In the genomic region with DNA sequence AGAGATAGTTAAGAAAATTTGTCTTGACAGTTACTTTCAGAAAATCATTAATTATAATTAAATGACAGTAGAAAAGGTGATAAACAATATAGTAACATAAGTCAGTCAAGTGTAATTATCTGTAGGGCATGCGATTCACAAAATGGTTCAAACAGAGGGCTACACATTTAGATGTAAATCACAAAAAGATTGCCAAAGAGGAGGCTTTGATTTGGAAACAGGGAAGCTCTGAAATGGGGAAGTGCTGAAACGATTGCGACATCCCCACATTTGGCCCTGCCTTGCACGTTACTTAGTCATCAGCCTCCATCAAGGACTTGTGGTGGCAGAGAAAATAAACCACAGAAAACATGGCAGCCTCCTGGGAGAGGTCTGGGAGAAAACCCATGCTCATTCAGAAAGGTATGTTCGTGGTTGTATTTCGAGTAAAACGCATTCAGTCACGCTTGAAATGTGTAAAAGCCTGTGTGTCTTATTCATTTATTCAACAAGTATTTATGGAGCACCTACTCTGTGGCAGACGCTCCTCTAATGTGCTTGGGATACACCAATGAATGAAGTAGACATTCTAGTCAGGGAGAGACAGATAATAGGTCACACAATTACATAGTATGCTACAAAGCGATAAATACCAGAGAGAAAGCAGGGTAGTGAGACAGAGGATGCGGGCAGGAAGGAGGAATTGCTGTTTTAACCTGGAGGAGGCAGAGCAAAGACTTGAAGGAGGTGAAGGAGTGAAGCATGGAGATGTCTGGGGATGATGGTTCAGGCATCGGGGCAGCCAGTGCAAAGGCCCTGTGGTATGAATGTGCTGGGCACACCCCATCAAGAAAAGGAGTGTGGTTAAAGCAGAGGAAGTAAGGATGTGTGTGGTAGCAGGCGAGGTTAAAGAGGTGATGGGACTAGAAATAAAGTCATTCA, we compare ENCODE assay signal across 9 cellular contexts. TPM values are rescaled to one million over a fixed set of nuclear protein-coding genes. Genes with fewer than 3 reads are reported as not detected.
DNase-seq lines count a peak whose midpoint lies in the region; ATAC-seq, FAIRE-seq and TF ChIP-seq lines count a peak whose summit lies in the region.
"Had no signal": no experiment of that assay in that cellular context is flagged by ENCODE, and none has a peak within 500 bp of the region (broad histone marks: within the 10 kb centered on the region; RNA-seq: fewer than 3 reads in every experiment).

No MANE protein-coding gene starts in this region.

- H3K4me2 ChIP-seq in GM12878 (ENCODE audit: control insufficient read depth, insufficient read depth): peak overlapping the region; percentile 64

- BruUV-seq in GM12878 (replicated peaks; lab: Mats Ljungman, UMichigan): TSS peak; percentile 42

- H4K20me1 ChIP-seq in GM12878 (ENCODE audit: control insufficient read depth, insufficient read depth): no peaks in the 10 kb centered on the region

- H3K27me3 ChIP-seq in BJ (ENCODE audit: control insufficient read depth, insufficient read depth, low read length): no peaks in the 10 kb centered on the region
- no peaks in the 10 kb centered on the region for H3K27me3 ChIP-seq in GM12878 (replicated peaks in 1 of 2; ENCODE audit: control insufficient read depth in 2 of 2, insufficient read depth in 2 of 2, low read length in 1 of 2)
- no peaks in the 10 kb centered on the region for H3K27me3 ChIP-seq in right lobe of liver

- intact Hi-C loops in GM12878 (cut with micrococcal nuclease; ENCODE audit: unreplicated experiment): loop anchor here (1.0 to 10.0 kb wide), 8 partner anchors 45 to 425 kb away; a partner anchor contains a TSS
- intact Hi-C loops in right lobe of liver (cut with DNase I): no loop called here

- H3K9ac ChIP-seq in GM12878 (ENCODE audit: control insufficient read depth, insufficient read depth, low read length): peak overlapping the region; percentile 67

- POLR2A ChIA-PET in BJ (lab: Charles Lee): interaction anchor here (0.6 kb wide), 1 partner anchor 19 kb away, joined by 9 read pairs; no protein-coding TSS in a partner anchor
- POLR2A ChIA-PET in GM12878 (lab: Charles Lee): interaction anchor here (0.7 to 3.3 kb wide), 11 partner anchors 8 to 51 kb away, joined by 3 to 15 read pairs (median 5); a partner anchor contains a TSS

- ATAC-seq in GM18868 (IDR thresholded peaks at IDR 0.05; ENCODE audit: unreplicated experiment) (peak; percentile 67), HG03066 (IDR thresholded peaks at IDR 0.05; ENCODE audit: low read depth, unreplicated experiment) (peak; percentile 43), GM12878 (peak; percentile 66), right lobe of liver (peak; percentile 75 to 87 (median 78))
- ATAC-seq: T-cell had no signal

- in situ Hi-C loops in GM12878 (cut with MboI): no loop called here

- H2AFZ ChIP-seq in GM12878 (ENCODE audit: control insufficient read depth, low read depth, low read length): no peak overlapping the region

- H3K9me3 ChIP-seq in GM12878 (replicated peaks; ENCODE audit: control insufficient read depth, insufficient read depth, low read length) (no peaks in the 10 kb centered on the region), right lobe of liver (no peaks in the 10 kb centered on the region)

- H3K36me3 ChIP-seq in BJ (ENCODE audit: control insufficient read depth, insufficient read depth, low read length): no peaks in the 10 kb centered on the region
- peaks cover 0 to 9% of the 10 kb centered on the region in 2 experiments; a peak in 3 of 4 replicates for H3K36me3 ChIP-seq in GM12878 (ENCODE audit: control insufficient read depth in 2 of 2, insufficient read depth in 2 of 2, low read length in 1 of 2)
- no peaks in the 10 kb centered on the region for H3K36me3 ChIP-seq in right lobe of liver

- TF ChIP-seq CTCF in BJ (IDR thresholded peaks at IDR 0.05; ENCODE audit: insufficient read depth, low read depth, low read length) (no peak), GM12878 (IDR thresholded peaks at IDR 0.05 in 2 of 3, conservative IDR thresholded peaks at IDR 0.05 in 1 of 3; ENCODE audit: control insufficient read depth in 2 of 3, extremely low read depth in 1 of 3, insufficient read depth in 1 of 3, low read depth in 3 of 3, low read length in 3 of 3) (no peak), right lobe of liver (IDR thresholded peaks at IDR 0.05) (no peak)

- H3K4me3 ChIP-seq in BJ (ENCODE audit: low read depth, low read length): no peak overlapping the region
- peak overlapping the region; percentile 58 for H3K4me3 ChIP-seq in GM12878
- no peak overlapping the region for H3K4me3 ChIP-seq in right lobe of liver

- 5% methylated on average over 13 of the region's 13 CpGs for WGBS in GM12878 (ENCODE audit: insufficient coverage, insufficient replicate concordance, low lambda C conversion rate, missing lambda C conversion rate)
- 51% methylated on average over 12 of the region's 13 CpGs for WGBS in right lobe of liver (ENCODE audit: insufficient coverage, low coverage, low lambda C conversion rate, missing lambda C conversion rate)

- RAD21 ChIA-PET in GM12878 (lab: Charles Lee; ENCODE audit: unreplicated experiment): interaction anchor here (0.7 to 3.5 kb wide), 29 partner anchors 9 to 422 kb away, joined by 3 to 26 read pairs (median 6); no protein-coding TSS in a partner anchor

- peaks cover 38% of the 10 kb centered on the region for H3K4me1 ChIP-seq in GM12878 (ENCODE audit: control insufficient read depth, insufficient read depth, low read length)
- H3K4me1 ChIP-seq in right lobe of liver: peaks cover 0 to 66% (median 9%) of the 10 kb centered on the region in 4 donors

- peak; percentile 96 for DNase-seq in BJ (ENCODE audit: low read depth)
- peak; percentile 84 for DNase-seq in NCI-H460 (ENCODE audit: extremely low read depth, low read depth)
- DNase-seq in GM12878 (ENCODE audit: low read depth, low spot score): peak; percentile 93
- peak; percentile 74 to 85 (median 81) for DNase-seq in right lobe of liver
- DNase-seq in urothelium cell line (ENCODE audit: low spot score): peak; percentile 88
- DNase-seq in NCI-H1417 treated with DMSO at 0.1 percent for 48 hours (lab: John Stamatoyannopoulos, UW): no peak

- peak; percentile 74 to 81 for TF ChIP-seq EP300 in GM12878 (IDR thresholded peaks at IDR 0.05; ENCODE audit: borderline replicate concordance in 1 of 2, control insufficient read depth in 1 of 2, low read depth in 2 of 2, low read length in 2 of 2)

- FAIRE-seq in GM12878 (lab: Jason Lieb, UNC) (no peak), urothelium cell line (lab: Jason Lieb, UNC) (peak; percentile 37)

- TF ChIP-seq POLR2A in GM12878 (IDR thresholded peaks at IDR 0.05; ENCODE audit: low read depth, low read length) (no peak; the same call in 1 of the 2 replicates), right lobe of liver (IDR thresholded peaks at IDR 0.05) (no peak)

- 0 out of 2 replicates have a peak, but pooled peaks have one; percentile 13 for TF ChIP-seq RAD21 in GM12878 (IDR thresholded peaks at IDR 0.05; ENCODE audit: insufficient read depth, low read depth, low read length)

- CTCF ChIA-PET in BJ (lab: Yijun Ruan, JAX) (no interaction called here), GM12878 (lab: Yijun Ruan, JAX) (interaction anchor here (0.9 to 2.1 kb wide), 11 partner anchors 45 to 297 kb away, joined by 3 to 9 read pairs (median 4); no protein-coding TSS in a partner anchor)

- SMC1A ChIA-PET in GM12878 (lab: Charles Lee; ENCODE audit: uncharacterized antibody, unreplicated experiment): interaction anchor here (0.8 to 12.9 kb wide), 26 partner anchors 7 to 563 kb away, joined by 3 to 215 read pairs (median 5); no protein-coding TSS in a partner anchor

- peak overlapping the region; percentile 93 for H3K27ac ChIP-seq in GM12878 (ENCODE audit: control insufficient read depth, insufficient read depth)
- H3K27ac ChIP-seq in right lobe of liver: peak overlapping the region; percentile 52 to 71 (median 56)

- H3K79me2 ChIP-seq in GM12878 (ENCODE audit: control insufficient read depth, insufficient read depth, low read length): peaks cover 90% of the 10 kb centered on the region

TF ChIP-seq in GM12878, 131 proteins besides CTCF, POLR2A, EP300 and RAD21 (continues in another document):
- peak; percentile 97 for TF ChIP-seq NFIC (IDR thresholded peaks at IDR 0.05; ENCODE audit: low read depth, low read length)
- no peak for TF ChIP-seq NR2C2 (IDR thresholded peaks at IDR 0.05; ENCODE audit: borderline replicate concordance, control insufficient read depth, insufficient read length, low read depth)
- peak; percentile 48; the same call in 1 of the 2 replicates for TF ChIP-seq LARP7 (IDR thresholded peaks at IDR 0.05)
- TF ChIP-seq HDGF (IDR thresholded peaks at IDR 0.05): no peak
- 0 out of 2 replicates have a peak, but pooled peaks have one; percentile 37 for TF ChIP-seq WRNIP1 (IDR thresholded peaks at IDR 0.05; ENCODE audit: borderline replicate concordance, low read depth, low read length)

RNA-seq across cellular contexts. Expression of a gene that starts 7.8 kb away (rescaled TPM):
- polyA plus RNA-seq in BJ (2011; rRNA removed) (0.42 and 0.52 TPM in 2 replicates), GM12878 (2011; rRNA removed) (21.8 and 23.6 TPM in 2 replicates), GM12878 (2014; fragmentation: Illumina TruSeq; extraction: Trizol) (16.9 and 18.1 TPM in 2 replicates), GM12878 (2014; fragmentation: Nextera tagmentation; extraction: Ambion mirVana) (10 to 100 TPM in 1 of 2 experiments, 1 to 10 TPM in 1; 7.9 to 10.1 TPM), GM12878 (2014; rRNA removed) (33.6 and 37.1 TPM in 2 replicates), GM12878 (2016; fragmentation: Nextera tagmentation; extraction: Ambion mirVana) (10 to 100 TPM; 40.5 to 40.6 TPM)
- polyA minus RNA-seq in BJ (2011; rRNA and poly(A)+ RNA removed): 0.57 and 0.62 TPM in 2 replicates
- 40.2 and 47.3 TPM in 2 replicates for total RNA-seq in NCI-H460 (2014; rRNA removed; shearing (Covaris generic))
- polyA plus RNA-seq in NCI-H460 (2014; cell fraction: nucleus; rRNA removed): 65.2 and 75.3 TPM in 2 replicates
- total RNA-seq in GM12878 (2013; cell fraction: nucleolus; rRNA removed): 158 and 160 TPM in 2 replicates
- total RNA-seq in GM12878 (2014; rRNA removed) (40.6 and 43.1 TPM in 2 replicates), GM12878 (2014; rRNA removed; fragmentation: Illumina TruSeq; extraction: Trizol) (23.7 and 24.4 TPM in 2 replicates), GM12878 (2021) (43.0 and 45.0 TPM in 2 replicates), right lobe of liver (10 to 100 TPM; 29.5 to 85.0 (median 51.1) TPM)
- 12.4 TPM for polyA plus RNA-seq in GM12878 (2011; ENCODE audit: low read depth)
- 25.9 and 36.2 TPM in 2 replicates for polyA plus RNA-seq in GM12878 (2011; cell fraction: cytosol; rRNA removed)
- 29.5 and 41.9 TPM in 2 replicates for polyA plus RNA-seq in GM12878 (2011; cell fraction: nucleus; rRNA removed)
- 12.3 and 16.9 TPM in 2 replicates for polyA plus RNA-seq in GM12878 (2012)
- polyA minus RNA-seq in GM12878 (2011; rRNA and poly(A)+ RNA removed): 32.3 and 53.0 TPM in 2 replicates
- 22.3 and 26.3 TPM in 2 replicates for polyA minus RNA-seq in GM12878 (2011; cell fraction: cytosol; rRNA and poly(A)+ RNA removed)
- 31.8 and 53.8 TPM in 2 replicates for polyA minus RNA-seq in GM12878 (2011; cell fraction: nucleus; rRNA and poly(A)+ RNA removed)
